In the genomic region with DNA sequence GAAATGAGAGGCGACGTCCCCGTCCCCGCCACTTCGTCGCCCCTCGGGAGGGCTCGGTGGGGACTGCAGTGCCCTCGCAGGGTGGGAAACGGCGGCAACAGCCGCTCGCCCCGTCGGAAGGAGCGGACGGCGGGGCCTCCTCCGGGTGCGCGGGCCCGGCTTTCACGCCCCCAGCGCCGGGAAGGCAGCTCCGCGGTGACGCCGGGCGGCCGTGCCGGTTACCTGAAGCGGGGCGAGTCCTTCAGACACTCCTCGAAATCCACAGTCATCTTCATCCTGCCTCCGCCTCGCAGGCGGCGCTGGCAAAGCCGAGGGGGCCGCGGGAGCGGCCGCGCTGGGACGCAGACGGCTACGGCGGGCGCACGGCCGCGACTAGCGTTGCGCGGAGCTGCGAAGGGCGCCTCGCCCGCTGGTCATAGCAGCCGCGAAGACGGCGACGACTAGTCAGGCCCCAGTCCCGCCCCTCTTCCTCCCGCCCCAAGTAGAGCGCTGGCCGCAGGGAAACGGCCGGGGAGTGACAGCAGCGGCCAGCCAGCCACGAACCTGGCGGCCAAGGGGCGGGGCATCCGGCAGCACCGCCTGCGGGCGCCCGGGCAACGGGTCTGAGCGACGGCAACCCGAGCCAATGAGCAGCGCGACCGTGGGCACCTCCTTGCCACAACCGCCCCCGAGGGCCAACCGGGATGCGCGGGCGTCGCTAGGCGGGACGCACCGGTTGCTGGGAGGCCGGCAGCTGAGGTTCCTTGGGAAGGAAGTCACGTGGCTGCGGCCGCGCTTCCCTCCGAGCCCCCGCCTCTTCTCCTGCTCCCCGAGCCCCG, we compare ENCODE assay signal across 8 cellular contexts. TPM values are rescaled to one million over a fixed set of nuclear protein-coding genes. Genes with fewer than 3 reads are reported as not detected.
DNase-seq lines count a peak whose midpoint lies in the region; TF ChIP-seq lines count a peak whose summit lies in the region.

A gene with protein sequence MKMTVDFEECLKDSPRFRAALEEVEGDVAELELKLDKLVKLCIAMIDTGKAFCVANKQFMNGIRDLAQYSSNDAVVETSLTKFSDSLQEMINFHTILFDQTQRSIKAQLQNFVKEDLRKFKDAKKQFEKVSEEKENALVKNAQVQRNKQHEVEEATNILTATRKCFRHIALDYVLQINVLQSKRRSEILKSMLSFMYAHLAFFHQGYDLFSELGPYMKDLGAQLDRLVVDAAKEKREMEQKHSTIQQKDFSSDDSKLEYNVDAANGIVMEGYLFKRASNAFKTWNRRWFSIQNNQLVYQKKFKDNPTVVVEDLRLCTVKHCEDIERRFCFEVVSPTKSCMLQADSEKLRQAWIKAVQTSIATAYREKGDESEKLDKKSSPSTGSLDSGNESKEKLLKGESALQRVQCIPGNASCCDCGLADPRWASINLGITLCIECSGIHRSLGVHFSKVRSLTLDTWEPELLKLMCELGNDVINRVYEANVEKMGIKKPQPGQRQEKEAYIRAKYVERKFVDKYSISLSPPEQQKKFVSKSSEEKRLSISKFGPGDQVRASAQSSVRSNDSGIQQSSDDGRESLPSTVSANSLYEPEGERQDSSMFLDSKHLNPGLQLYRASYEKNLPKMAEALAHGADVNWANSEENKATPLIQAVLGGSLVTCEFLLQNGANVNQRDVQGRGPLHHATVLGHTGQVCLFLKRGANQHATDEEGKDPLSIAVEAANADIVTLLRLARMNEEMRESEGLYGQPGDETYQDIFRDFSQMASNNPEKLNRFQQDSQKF (minus strand): TSS at position 448 of the 818 bp plus-strand sequence. CDS start 173 bp downstream, at position 275.

- H3K9me3 ChIP-seq in effector memory CD4-positive, alpha-beta T cell (ENCODE audit: control insufficient read depth, low read length) = no peaks in the 10 kb centered on the region

- CTCF ChIA-PET in activated CD8-positive, alpha-beta memory T cell treated with anti-CD3 and anti-CD28 coated beads for 36 hours (lab: Charles Lee) = interaction anchor here (1.4 to 3.0 kb wide), 2 partner anchors 31 to 171 kb away, joined by 4 to 16 read pairs; partner anchors contain the start of gene XXYLT1

- no peaks in the 10 kb centered on the region for H3K36me3 ChIP-seq in effector memory CD4-positive, alpha-beta T cell (ENCODE audit: control insufficient read depth, insufficient read depth, low read length)

- no peak for TF ChIP-seq CTCF in GM20000 (IDR thresholded peaks at IDR 0.05; ENCODE audit: extremely low read depth, missing control alignments)

- H3K4me1 ChIP-seq in effector memory CD4-positive, alpha-beta T cell (ENCODE audit: control insufficient read depth, insufficient read depth, low read length, poor library complexity, severe bottlenecking) = peaks cover 14% of the 10 kb centered on the region

- peak within 1 kb of the TSS; percentile 79 for H3K27ac ChIP-seq in effector memory CD4-positive, alpha-beta T cell (ENCODE audit: insufficient read depth, low read length, poor library complexity, severe bottlenecking)

- POLR2A ChIA-PET in activated CD8-positive, alpha-beta memory T cell treated with anti-CD3 and anti-CD28 coated beads for 36 hours (lab: Charles Lee) = interaction anchor here (0.6 to 2.5 kb wide), 2 partner anchors 80 to 172 kb away, joined by 3 to 10 read pairs; partner anchors contain the start of gene XXYLT1

- DNase-seq in CMK (ENCODE audit: low read depth) = peak; percentile 95
- DNase-seq in GM20000 (ENCODE audit: low spot score) = peak; percentile 100
- peak; percentile 98 for DNase-seq in HT-29 (ENCODE audit: low spot score)
- DNase-seq in NOMO-1 (lab: John Stamatoyannopoulos, UW; ENCODE audit: unreplicated experiment in 2 of 2) = peak; percentile 100
- DNase-seq in effector memory CD4-positive, alpha-beta T cell = peak; percentile 97 to 98 (median 98)
- peak; percentile 99 for DNase-seq in medulla oblongata (ENCODE audit: extremely low spot score)
- peak; percentile 97 for DNase-seq in stimulated activated CD8-positive, alpha-beta memory T cell treated with anti-CD3 and anti-CD28 coated beads, Interleukin-12 subunit alpha, Interleukin-12 subunit beta, amount 100 ng/mL, for 1 hour (ENCODE audit: low read depth)

- peak within 1 kb of the TSS; percentile 91 for H3K4me3 ChIP-seq in effector memory CD4-positive, alpha-beta T cell (ENCODE audit: insufficient read depth, low read depth, low read length, poor library complexity, severe bottlenecking)

- no peaks in the 10 kb centered on the region for H3K27me3 ChIP-seq in effector memory CD4-positive, alpha-beta T cell (replicated peaks; ENCODE audit: control insufficient read depth, insufficient read depth, low read length, poor library complexity, severe bottlenecking)

RNA-seq across cellular contexts. Expression of the gene that starts here (rescaled TPM):
- total RNA-seq in HT-29 (2014; rRNA removed; shearing (Covaris generic)) = 16.0 and 16.4 TPM in 2 replicates
- total RNA-seq in activated CD8-positive, alpha-beta memory T cell treated with anti-CD3 and anti-CD28 coated beads for 36 hours = 10 to 100 TPM; 35.3 to 36.3 TPM

Comparison
In these comparisons a context has a peak if more than half of its experiments do, and no peak if none do; other contexts are left out.
1. Peak in every context shown above with its lines: DNase-seq, H3K4me3 ChIP-seq and H3K27ac ChIP-seq.